In the genomic region with DNA sequence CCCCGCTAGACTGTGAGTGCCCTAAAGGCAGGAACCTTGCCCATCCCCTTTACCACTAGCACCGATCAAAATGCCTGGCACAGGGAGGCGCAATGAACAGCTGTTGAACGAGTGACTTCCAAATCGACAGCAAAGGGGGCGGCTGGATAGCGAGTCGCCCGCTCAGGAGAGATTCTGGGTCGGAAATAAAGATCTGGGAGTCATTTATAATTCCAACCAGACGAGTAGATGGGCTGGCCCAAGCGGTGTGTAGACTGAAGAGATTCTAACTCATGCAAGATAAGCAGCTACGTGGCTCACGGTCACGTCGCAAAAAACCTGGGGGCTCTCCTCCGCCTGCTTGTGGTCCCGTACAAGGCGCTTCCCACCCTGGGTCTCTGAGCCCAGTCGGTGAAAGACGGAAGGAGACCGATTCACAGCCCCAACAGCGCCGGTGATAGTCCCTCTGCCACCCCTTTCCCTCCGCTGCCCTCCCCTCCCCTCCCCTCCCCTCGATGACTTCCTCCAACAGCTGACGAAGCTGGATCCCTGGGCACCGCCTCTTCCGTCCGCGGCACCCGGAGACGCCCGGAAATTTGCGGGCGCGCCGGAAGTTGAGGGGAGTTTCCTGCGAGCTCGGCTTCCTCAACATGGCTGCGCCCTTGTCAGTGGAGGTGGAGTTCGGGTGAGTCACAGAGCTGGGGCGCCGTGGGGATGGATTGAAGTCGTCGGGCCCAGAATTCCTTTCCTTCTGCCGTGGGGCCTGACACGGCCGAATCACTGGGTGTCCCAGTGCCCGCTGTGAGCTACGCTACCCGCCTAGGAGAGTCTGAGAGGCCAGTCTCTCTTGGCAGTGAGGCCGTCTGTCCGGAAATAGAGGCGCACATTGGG, we compare ENCODE assay signal across 1 cellular context.
TF ChIP-seq lines count a peak whose summit lies in the region.

A gene (plus strand): TSS at position 623 of the 870 bp plus-strand sequence. CDS start 7 bp downstream, at position 630.

TF ChIP-seq in K562, 482 proteins besides CTCF, POLR2A, EP300 and RAD21 (continued from another document and continues in another):
- TF ChIP-seq SMC3 (conservative IDR thresholded peaks at IDR 0.05; ENCODE audit: insufficient read depth, low read depth, low read length) = no peak
- TF ChIP-seq ZNF589 (CRISPR knock-in tag; IDR thresholded peaks at IDR 0.05; ENCODE audit: low read depth) = no peak
- TF ChIP-seq ZNF140 (CRISPR knock-in tag; IDR thresholded peaks at IDR 0.05) = no peak
- TF ChIP-seq SNIP1 (IDR thresholded peaks at IDR 0.05; ENCODE audit: low read depth) = no peak
- no peak for TF ChIP-seq TCF3 (CRISPR knock-in tag; IDR thresholded peaks at IDR 0.05)
- TF ChIP-seq SRSF9 (IDR thresholded peaks at IDR 0.05; ENCODE audit: borderline replicate concordance, low read depth, low read length) = no peak
- TF ChIP-seq, protein P1, sequence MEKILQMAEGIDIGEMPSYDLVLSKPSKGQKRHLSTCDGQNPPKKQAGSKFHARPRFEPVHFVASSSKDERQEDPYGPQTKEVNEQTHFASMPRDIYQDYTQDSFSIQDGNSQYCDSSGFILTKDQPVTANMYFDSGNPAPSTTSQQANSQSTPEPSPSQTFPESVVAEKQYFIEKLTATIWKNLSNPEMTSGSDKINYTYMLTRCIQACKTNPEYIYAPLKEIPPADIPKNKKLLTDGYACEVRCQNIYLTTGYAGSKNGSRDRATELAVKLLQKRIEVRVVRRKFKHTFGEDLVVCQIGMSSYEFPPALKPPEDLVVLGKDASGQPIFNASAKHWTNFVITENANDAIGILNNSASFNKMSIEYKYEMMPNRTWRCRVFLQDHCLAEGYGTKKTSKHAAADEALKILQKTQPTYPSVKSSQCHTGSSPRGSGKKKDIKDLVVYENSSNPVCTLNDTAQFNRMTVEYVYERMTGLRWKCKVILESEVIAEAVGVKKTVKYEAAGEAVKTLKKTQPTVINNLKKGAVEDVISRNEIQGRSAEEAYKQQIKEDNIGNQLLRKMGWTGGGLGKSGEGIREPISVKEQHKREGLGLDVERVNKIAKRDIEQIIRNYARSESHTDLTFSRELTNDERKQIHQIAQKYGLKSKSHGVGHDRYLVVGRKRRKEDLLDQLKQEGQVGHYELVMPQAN (IDR thresholded peaks at IDR 0.05; ENCODE audit: borderline replicate concordance) = peak; percentile 98
- peak; percentile 47 for TF ChIP-seq HNRNPK (IDR thresholded peaks at IDR 0.05; ENCODE audit: low read depth, low read length, poor library complexity, severe bottlenecking)
- no peak for TF ChIP-seq TRIM24 (IDR thresholded peaks at IDR 0.05)
- TF ChIP-seq PHB2 (IDR thresholded peaks at IDR 0.05; ENCODE audit: low read depth) = no peak
- no peak for TF ChIP-seq CHD4 (IDR thresholded peaks at IDR 0.05; ENCODE audit: insufficient read depth, insufficient replicate concordance, low read depth, low read length, poor library complexity, severe bottlenecking)
- peak; percentile 21; the same call in 1 of the 2 replicates for TF ChIP-seq TAF7 (tag; IDR thresholded peaks at IDR 0.05)
- TF ChIP-seq, protein P2, sequence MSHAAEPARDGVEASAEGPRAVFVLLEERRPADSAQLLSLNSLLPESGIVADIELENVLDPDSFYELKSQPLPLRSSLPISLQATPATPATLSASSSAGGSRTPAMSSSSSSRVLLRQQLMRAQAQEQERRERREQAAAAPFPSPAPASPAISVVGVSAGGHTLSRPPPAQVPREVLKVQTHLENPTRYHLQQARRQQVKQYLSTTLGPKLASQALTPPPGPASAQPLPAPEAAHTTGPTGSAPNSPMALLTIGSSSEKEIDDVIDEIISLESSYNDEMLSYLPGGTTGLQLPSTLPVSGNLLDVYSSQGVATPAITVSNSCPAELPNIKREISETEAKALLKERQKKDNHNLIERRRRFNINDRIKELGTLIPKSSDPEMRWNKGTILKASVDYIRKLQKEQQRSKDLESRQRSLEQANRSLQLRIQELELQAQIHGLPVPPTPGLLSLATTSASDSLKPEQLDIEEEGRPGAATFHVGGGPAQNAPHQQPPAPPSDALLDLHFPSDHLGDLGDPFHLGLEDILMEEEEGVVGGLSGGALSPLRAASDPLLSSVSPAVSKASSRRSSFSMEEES (CRISPR knock-in tag; IDR thresholded peaks at IDR 0.05) = no peak
- TF ChIP-seq TSC22D4 (tag; IDR thresholded peaks at IDR 0.05) = no peak
- TF ChIP-seq, protein P3, sequence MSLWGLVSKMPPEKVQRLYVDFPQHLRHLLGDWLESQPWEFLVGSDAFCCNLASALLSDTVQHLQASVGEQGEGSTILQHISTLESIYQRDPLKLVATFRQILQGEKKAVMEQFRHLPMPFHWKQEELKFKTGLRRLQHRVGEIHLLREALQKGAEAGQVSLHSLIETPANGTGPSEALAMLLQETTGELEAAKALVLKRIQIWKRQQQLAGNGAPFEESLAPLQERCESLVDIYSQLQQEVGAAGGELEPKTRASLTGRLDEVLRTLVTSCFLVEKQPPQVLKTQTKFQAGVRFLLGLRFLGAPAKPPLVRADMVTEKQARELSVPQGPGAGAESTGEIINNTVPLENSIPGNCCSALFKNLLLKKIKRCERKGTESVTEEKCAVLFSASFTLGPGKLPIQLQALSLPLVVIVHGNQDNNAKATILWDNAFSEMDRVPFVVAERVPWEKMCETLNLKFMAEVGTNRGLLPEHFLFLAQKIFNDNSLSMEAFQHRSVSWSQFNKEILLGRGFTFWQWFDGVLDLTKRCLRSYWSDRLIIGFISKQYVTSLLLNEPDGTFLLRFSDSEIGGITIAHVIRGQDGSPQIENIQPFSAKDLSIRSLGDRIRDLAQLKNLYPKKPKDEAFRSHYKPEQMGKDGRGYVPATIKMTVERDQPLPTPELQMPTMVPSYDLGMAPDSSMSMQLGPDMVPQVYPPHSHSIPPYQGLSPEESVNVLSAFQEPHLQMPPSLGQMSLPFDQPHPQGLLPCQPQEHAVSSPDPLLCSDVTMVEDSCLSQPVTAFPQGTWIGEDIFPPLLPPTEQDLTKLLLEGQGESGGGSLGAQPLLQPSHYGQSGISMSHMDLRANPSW (CRISPR knock-in tag; IDR thresholded peaks at IDR 0.05) = no peak
- TF ChIP-seq, protein P4, sequence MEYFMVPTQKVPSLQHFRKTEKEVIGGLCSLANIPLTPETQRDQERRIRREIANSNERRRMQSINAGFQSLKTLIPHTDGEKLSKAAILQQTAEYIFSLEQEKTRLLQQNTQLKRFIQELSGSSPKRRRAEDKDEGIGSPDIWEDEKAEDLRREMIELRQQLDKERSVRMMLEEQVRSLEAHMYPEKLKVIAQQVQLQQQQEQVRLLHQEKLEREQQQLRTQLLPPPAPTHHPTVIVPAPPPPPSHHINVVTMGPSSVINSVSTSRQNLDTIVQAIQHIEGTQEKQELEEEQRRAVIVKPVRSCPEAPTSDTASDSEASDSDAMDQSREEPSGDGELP (CRISPR knock-in tag; IDR thresholded peaks at IDR 0.05; ENCODE audit: borderline replicate concordance) = peak; percentile 94
- TF ChIP-seq ZNF165 (CRISPR knock-in tag; IDR thresholded peaks at IDR 0.05; ENCODE audit: borderline replicate concordance) = no peak
- TF ChIP-seq, protein P5, sequence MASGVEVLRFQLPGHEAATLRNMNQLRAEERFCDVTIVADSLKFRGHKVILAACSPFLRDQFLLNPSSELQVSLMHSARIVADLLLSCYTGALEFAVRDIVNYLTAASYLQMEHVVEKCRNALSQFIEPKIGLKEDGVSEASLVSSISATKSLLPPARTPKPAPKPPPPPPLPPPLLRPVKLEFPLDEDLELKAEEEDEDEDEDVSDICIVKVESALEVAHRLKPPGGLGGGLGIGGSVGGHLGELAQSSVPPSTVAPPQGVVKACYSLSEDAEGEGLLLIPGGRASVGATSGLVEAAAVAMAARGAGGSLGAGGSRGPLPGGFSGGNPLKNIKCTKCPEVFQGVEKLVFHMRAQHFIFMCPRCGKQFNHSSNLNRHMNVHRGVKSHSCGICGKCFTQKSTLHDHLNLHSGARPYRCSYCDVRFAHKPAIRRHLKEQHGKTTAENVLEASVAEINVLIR (CRISPR knock-in tag; IDR thresholded peaks at IDR 0.05) = no peak
- TF ChIP-seq, protein P6, sequence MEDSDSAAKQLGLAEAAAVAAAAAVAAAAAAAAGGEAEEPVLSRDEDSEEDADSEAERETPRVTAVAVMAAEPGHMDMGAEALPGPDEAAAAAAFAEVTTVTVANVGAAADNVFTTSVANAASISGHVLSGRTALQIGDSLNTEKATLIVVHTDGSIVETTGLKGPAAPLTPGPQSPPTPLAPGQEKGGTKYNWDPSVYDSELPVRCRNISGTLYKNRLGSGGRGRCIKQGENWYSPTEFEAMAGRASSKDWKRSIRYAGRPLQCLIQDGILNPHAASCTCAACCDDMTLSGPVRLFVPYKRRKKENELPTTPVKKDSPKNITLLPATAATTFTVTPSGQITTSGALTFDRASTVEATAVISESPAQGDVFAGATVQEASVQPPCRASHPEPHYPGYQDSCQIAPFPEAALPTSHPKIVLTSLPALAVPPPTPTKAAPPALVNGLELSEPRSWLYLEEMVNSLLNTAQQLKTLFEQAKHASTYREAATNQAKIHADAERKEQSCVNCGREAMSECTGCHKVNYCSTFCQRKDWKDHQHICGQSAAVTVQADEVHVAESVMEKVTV (CRISPR knock-in tag; IDR thresholded peaks at IDR 0.05) = no peak
- TF ChIP-seq ZNF217 (CRISPR knock-in tag; IDR thresholded peaks at IDR 0.05) = no peak
- TF ChIP-seq, protein P7, sequence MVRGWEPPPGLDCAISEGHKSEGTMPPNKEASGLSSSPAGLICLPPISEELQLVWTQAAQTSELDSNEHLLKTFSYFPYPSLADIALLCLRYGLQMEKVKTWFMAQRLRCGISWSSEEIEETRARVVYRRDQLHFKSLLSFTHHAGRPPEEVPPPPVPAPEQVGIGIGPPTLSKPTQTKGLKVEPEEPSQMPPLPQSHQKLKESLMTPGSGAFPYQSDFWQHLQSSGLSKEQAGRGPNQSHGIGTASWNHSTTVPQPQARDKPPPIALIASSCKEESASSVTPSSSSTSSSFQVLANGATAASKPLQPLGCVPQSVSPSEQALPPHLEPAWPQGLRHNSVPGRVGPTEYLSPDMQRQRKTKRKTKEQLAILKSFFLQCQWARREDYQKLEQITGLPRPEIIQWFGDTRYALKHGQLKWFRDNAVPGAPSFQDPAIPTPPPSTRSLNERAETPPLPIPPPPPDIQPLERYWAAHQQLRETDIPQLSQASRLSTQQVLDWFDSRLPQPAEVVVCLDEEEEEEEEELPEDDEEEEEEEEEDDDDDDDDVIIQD (CRISPR knock-in tag; IDR thresholded peaks at IDR 0.05) = no peak
- no peak for TF ChIP-seq ZBED1 (IDR thresholded peaks at IDR 0.05)
- TF ChIP-seq NFXL1 (CRISPR knock-in tag; IDR thresholded peaks at IDR 0.05) = no peak
- peak; percentile 94 for TF ChIP-seq PHF8 (IDR thresholded peaks at IDR 0.05; ENCODE audit: borderline replicate concordance, low read length)
- no peak for TF ChIP-seq ILF3 (IDR thresholded peaks at IDR 0.05; ENCODE audit: borderline replicate concordance)
- peak; percentile 64 for TF ChIP-seq SMAD1 (IDR thresholded peaks at IDR 0.05; ENCODE audit: low read depth, low read length, partially characterized antibody)
- peak; percentile 64 for TF ChIP-seq POLR2AphosphoS5 (IDR thresholded peaks at IDR 0.05; ENCODE audit: control insufficient read depth, insufficient read depth, low read depth, low read length)
- TF ChIP-seq, protein P8, sequence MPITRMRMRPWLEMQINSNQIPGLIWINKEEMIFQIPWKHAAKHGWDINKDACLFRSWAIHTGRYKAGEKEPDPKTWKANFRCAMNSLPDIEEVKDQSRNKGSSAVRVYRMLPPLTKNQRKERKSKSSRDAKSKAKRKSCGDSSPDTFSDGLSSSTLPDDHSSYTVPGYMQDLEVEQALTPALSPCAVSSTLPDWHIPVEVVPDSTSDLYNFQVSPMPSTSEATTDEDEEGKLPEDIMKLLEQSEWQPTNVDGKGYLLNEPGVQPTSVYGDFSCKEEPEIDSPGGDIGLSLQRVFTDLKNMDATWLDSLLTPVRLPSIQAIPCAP (CRISPR knock-in tag; IDR thresholded peaks at IDR 0.05; ENCODE audit: borderline replicate concordance) = no peak
- TF ChIP-seq SIRT6 (IDR thresholded peaks at IDR 0.05; ENCODE audit: low read depth, low read length) = no peak
- no peak for TF ChIP-seq CBX1 (IDR thresholded peaks at IDR 0.05; ENCODE audit: low read depth)
- TF ChIP-seq, protein P9, sequence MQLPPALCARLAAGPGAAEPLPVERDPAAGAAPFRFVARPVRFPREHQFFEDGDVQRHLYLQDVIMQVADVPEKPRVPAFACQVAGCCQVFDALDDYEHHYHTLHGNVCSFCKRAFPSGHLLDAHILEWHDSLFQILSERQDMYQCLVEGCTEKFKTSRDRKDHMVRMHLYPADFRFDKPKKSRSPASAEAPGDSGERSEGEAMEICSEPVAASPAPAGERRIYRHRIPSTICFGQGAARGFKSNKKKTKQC (CRISPR knock-in tag; IDR thresholded peaks at IDR 0.05) = 0 out of 2 replicates have a peak, but pooled peaks have one; percentile 32
- TF ChIP-seq RBFOX2 (IDR thresholded peaks at IDR 0.05; ENCODE audit: low read depth, low read length) = peak; percentile 79
- TF ChIP-seq ZNF551 (CRISPR knock-in tag; IDR thresholded peaks at IDR 0.05) = no peak
- no peak for TF ChIP-seq ZNF354B (CRISPR knock-in tag; IDR thresholded peaks at IDR 0.05)
- TF ChIP-seq, protein P10, sequence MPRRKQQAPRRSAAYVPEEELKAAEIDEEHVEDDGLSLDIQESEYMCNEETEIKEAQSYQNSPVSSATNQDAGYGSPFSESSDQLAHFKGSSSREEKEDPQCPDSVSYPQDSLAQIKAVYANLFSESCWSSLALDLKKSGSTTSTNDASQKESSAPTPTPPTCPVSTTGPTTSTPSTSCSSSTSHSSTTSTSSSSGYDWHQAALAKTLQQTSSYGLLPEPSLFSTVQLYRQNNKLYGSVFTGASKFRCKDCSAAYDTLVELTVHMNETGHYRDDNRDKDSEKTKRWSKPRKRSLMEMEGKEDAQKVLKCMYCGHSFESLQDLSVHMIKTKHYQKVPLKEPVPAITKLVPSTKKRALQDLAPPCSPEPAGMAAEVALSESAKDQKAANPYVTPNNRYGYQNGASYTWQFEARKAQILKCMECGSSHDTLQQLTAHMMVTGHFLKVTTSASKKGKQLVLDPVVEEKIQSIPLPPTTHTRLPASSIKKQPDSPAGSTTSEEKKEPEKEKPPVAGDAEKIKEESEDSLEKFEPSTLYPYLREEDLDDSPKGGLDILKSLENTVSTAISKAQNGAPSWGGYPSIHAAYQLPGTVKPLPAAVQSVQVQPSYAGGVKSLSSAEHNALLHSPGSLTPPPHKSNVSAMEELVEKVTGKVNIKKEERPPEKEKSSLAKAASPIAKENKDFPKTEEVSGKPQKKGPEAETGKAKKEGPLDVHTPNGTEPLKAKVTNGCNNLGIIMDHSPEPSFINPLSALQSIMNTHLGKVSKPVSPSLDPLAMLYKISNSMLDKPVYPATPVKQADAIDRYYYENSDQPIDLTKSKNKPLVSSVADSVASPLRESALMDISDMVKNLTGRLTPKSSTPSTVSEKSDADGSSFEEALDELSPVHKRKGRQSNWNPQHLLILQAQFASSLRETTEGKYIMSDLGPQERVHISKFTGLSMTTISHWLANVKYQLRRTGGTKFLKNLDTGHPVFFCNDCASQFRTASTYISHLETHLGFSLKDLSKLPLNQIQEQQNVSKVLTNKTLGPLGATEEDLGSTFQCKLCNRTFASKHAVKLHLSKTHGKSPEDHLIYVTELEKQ (CRISPR knock-in tag; IDR thresholded peaks at IDR 0.05) = no peak
- no peak for TF ChIP-seq FOXA3 (CRISPR knock-in tag; conservative IDR thresholded peaks at IDR 0.05 in 1 of 2, IDR thresholded peaks at IDR 0.05 in 1 of 2)
- no peak for TF ChIP-seq SMAD4 (CRISPR knock-in tag; conservative IDR thresholded peaks at IDR 0.05)
- TF ChIP-seq CHCHD3 (CRISPR knock-in tag; IDR thresholded peaks at IDR 0.05) = no peak
